13 cellular contexts compared by ENCODE assay signal in genomic region chr21:25963186-25963585, GRCh38.
DNase-seq lines count a peak whose midpoint lies in the region; ATAC-seq and TF ChIP-seq lines count a peak whose summit lies in the region.
"Had no signal": no experiment of that assay in that cellular context is flagged by ENCODE, and none has a peak within 500 bp of the region (broad histone marks: within the 10 kb centered on the region; RNA-seq: fewer than 3 reads in every experiment).

No MANE protein-coding gene starts in this region.

- no peaks in the 10 kb centered on the region for H3K4me1 Mint-ChIP-seq in activated T-helper 17 cell treated with anti-CD3 and anti-CD28 coated beads, Interleukin-2, amount 50 U/mL, for 72 hours

- ATAC-seq in Panc1 (peak; percentile 78), gastrocnemius medialis (peak; percentile 54 to 75), HG03135 (IDR thresholded peaks at IDR 0.05; ENCODE audit: unreplicated experiment) (no peak)
- no peak for ATAC-seq in activated T-helper 17 cell treated with anti-CD3 and anti-CD28 coated beads, Interleukin-2, amount 50 U/mL, for 72 hours (replicated peaks)

- 0 out of 2 replicates have a peak, but pooled peaks cover 3% of the 10 kb centered on the region for H3K4me1 ChIP-seq in GM23248 (ENCODE audit: insufficient read depth)
- peaks cover 11% of the 10 kb centered on the region for H3K4me1 ChIP-seq in Panc1 (ENCODE audit: control insufficient read depth, insufficient read depth, low read length)
- H3K4me1 ChIP-seq in esophagus muscularis mucosa = peaks cover 3 to 12% (median 8%) of the 10 kb centered on the region in 4 donors
- peaks cover 0 to 3% of the 10 kb centered on the region in 2 donors for H3K4me1 ChIP-seq in gastrocnemius medialis

- TF ChIP-seq POLR2A in esophagus muscularis mucosa (IDR thresholded peaks at IDR 0.05; ENCODE audit: low read depth) (no peak), gastrocnemius medialis (IDR thresholded peaks at IDR 0.05) (no peak)

- H3K4me3 ChIP-seq in GM23248 (no peak overlapping the region), Panc1 (ENCODE audit: low read depth in 2 of 2, low read length in 2 of 2) (no peak overlapping the region), esophagus muscularis mucosa (no peak overlapping the region), gastrocnemius medialis (no peak overlapping the region)

- H3K27ac ChIP-seq in GM23248 (no peak overlapping the region), Panc1 (ENCODE audit: low read length) (no peak overlapping the region), esophagus muscularis mucosa (replicated peaks in 1 of 4) (peak overlapping the region in 3 of 4 donors; percentile 44 to 63 (median 54)), gastrocnemius medialis (peak overlapping the region in 1 of 4 donors; percentile 31)

- WGBS in GM23248 (ENCODE audit: low coverage in 1 of 2, low lambda C conversion rate in 2 of 2, missing lambda C conversion rate in 2 of 2), 2 experiments = 70 to 78% methylated on average over 5 of the region's 5 CpGs
- 57% methylated on average over 5 of the region's 5 CpGs for WGBS in esophagus muscularis mucosa

- H3K9me3 Mint-ChIP-seq in activated T-helper 17 cell treated with anti-CD3 and anti-CD28 coated beads, Interleukin-2, amount 50 U/mL, for 72 hours = no peaks in the 10 kb centered on the region
- H3K9me3 Mint-ChIP-seq: T-helper 1 cell treated with Interleukin-12 subunit alpha and Interleukin-12 subunit beta and Interleukin-4 antibody, amounts not matched to agents 30 μg/mL and 1 μg/mL, for 36 hours had no signal

- no TSS peak for BruUV-seq in Panc1 (replicated peaks; lab: Mats Ljungman, UMichigan)

- H3K27me3 ChIP-seq in GM23248 (replicated peaks; ENCODE audit: insufficient read depth) (no peaks in the 10 kb centered on the region), Panc1 (ENCODE audit: control insufficient read depth, insufficient read depth, low read length) (no peaks in the 10 kb centered on the region), esophagus muscularis mucosa (no peaks in the 10 kb centered on the region), gastrocnemius medialis (no peaks in the 10 kb centered on the region)

- no peak overlapping the region for H3K27ac Mint-ChIP-seq in activated T-helper 17 cell treated with anti-CD3 and anti-CD28 coated beads, Interleukin-2, amount 50 U/mL, for 72 hours
- H3K27ac Mint-ChIP-seq: T-helper 1 cell treated with Interleukin-12 subunit alpha and Interleukin-12 subunit beta and Interleukin-4 antibody, amounts not matched to agents 30 μg/mL and 1 μg/mL, for 36 hours; type B pancreatic cell had no signal

- H3K9me3 ChIP-seq in GM23248 (ENCODE audit: low read depth) = no peaks in the 10 kb centered on the region
- H3K9me3 ChIP-seq in Panc1 (ENCODE audit: control insufficient read depth, insufficient read depth, low read depth, low read length) = no peaks in the 10 kb centered on the region
- no peaks in the 10 kb centered on the region for H3K9me3 ChIP-seq in esophagus muscularis mucosa
- H3K9me3 ChIP-seq in gastrocnemius medialis = no peaks in the 10 kb centered on the region

- intact Hi-C loops in Panc1 (cut with micrococcal nuclease; ENCODE audit: unreplicated experiment) (no loop called here), esophagus muscularis mucosa (cut with DNase I) (no loop called here), gastrocnemius medialis (cut with DNase I; ENCODE audit: low total_unique reads) (no loop called here)

- no peaks in the 10 kb centered on the region for H3K9me2 ChIP-seq in GM23248 (ENCODE audit: insufficient read depth)

- no peak overlapping the region for H3K9ac ChIP-seq in GM23248

- no peak overlapping the region for H3K4me3 Mint-ChIP-seq in activated T-helper 17 cell treated with anti-CD3 and anti-CD28 coated beads, Interleukin-2, amount 50 U/mL, for 72 hours
- H3K4me3 Mint-ChIP-seq: T-helper 1 cell treated with Interleukin-12 subunit alpha and Interleukin-12 subunit beta and Interleukin-4 antibody, amounts not matched to agents 30 μg/mL and 1 μg/mL, for 36 hours; type B pancreatic cell had no signal

- H3K36me3 ChIP-seq in GM23248 (ENCODE audit: low read depth) = no peaks in the 10 kb centered on the region
- peaks cover 10% of the 10 kb centered on the region for H3K36me3 ChIP-seq in Panc1 (ENCODE audit: control insufficient read depth, insufficient read depth, low read length)
- peaks cover 4 to 28% (median 15%) of the 10 kb centered on the region in 4 donors for H3K36me3 ChIP-seq in esophagus muscularis mucosa
- H3K36me3 ChIP-seq in gastrocnemius medialis = no peaks in the 10 kb centered on the region

- H3K27me3 Mint-ChIP-seq in activated T-helper 17 cell treated with anti-CD3 and anti-CD28 coated beads, Interleukin-2, amount 50 U/mL, for 72 hours = no peaks in the 10 kb centered on the region
- H3K27me3 Mint-ChIP-seq: type B pancreatic cell had no signal

- TF ChIP-seq CTCF in Panc1 (IDR thresholded peaks at IDR 0.05) (no peak), esophagus muscularis mucosa (IDR thresholded peaks at IDR 0.05) (no peak), gastrocnemius medialis (IDR thresholded peaks at IDR 0.05 in 4 of 5, conservative IDR thresholded peaks at IDR 0.05 in 1 of 5) (no peak)

- CTCF ChIA-PET in Panc1 (lab: Charles Lee) = no interaction called here

- peaks cover 9% of the 10 kb centered on the region; the same call in 1 of the 2 replicates for H3F3A ChIP-seq in GM23248 (ENCODE audit: insufficient read depth)

- no peaks in the 10 kb centered on the region for H3K79me2 ChIP-seq in GM23248 (ENCODE audit: insufficient read depth)

- in situ Hi-C loops in GM23248 (cut with MboI) = no loop called here
- in situ Hi-C loops in Panc1 (cut with HindIII; ENCODE audit: low pct_unique_long_range_greater_than_20kb, low sequenced_read_pairs) = no loop called here
- in situ Hi-C loops in gastrocnemius medialis (cut with MboI; ENCODE audit: low sequenced_read_pairs in 4 of 4) = no loop called here

- POLR2A ChIA-PET in Panc1 (lab: Charles Lee) = no interaction called here

- TF ChIP-seq EP300 in esophagus muscularis mucosa (IDR thresholded peaks at IDR 0.05) = no peak

- no peaks in the 10 kb centered on the region for H4K20me1 ChIP-seq in GM23248 (ENCODE audit: insufficient read depth)

- peaks cover 23% of the 10 kb centered on the region for H3K36me3 Mint-ChIP-seq in activated T-helper 17 cell treated with anti-CD3 and anti-CD28 coated beads, Interleukin-2, amount 50 U/mL, for 72 hours (ENCODE audit: low read depth)

- DNase-seq in GM23248 (peak; percentile 19), Panc1 (ENCODE audit: low read depth, low spot score) (peak; percentile 55), esophagus muscularis mucosa (ENCODE audit: extremely low spot score) (no peak), gastrocnemius medialis (no peak), HuH-7 (ENCODE audit: low spot score) (no peak), cerebellar nuclear complex (lab: John Stamatoyannopoulos, UW) (no peak)
- DNase-seq: DMS 273 treated with DMSO at 0.1 percent for 48 hours; NCI-H2171; stimulated activated CD4-positive, alpha-beta T cell treated with anti-CD3 and anti-CD28 coated beads, Interleukin-4, amount 100 ng/mL, for 4 hours had no signal

- H3K4me2 ChIP-seq in GM23248 (ENCODE audit: unreplicated experiment) = no peak overlapping the region

- H2AFZ ChIP-seq in GM23248 = no peak overlapping the region

Comparison
In these comparisons a context has a peak if more than half of its experiments do, and no peak if none do; other contexts are left out.
1. DNase-seq: peak in GM23248 (single experiment) and Panc1 (single experiment); none in esophagus muscularis mucosa (single experiment), gastrocnemius medialis (0 of 2), HuH-7 (single experiment) and cerebellar nuclear complex (0 of 2).
2. H3K27ac ChIP-seq: peak in esophagus muscularis mucosa (3 of 4); none in GM23248 (single experiment) and Panc1 (single experiment).
3. ATAC-seq: peak in Panc1 (single experiment) and gastrocnemius medialis (2 of 2); none in activated T-helper 17 cell treated with anti-CD3 and anti-CD28 coated beads, Interleukin-2, amount 50 U/mL, for 72 hours (single experiment) and HG03135 (single experiment).